Comparison of ENCODE assay signal across 16 cellular contexts in the genomic region with DNA sequence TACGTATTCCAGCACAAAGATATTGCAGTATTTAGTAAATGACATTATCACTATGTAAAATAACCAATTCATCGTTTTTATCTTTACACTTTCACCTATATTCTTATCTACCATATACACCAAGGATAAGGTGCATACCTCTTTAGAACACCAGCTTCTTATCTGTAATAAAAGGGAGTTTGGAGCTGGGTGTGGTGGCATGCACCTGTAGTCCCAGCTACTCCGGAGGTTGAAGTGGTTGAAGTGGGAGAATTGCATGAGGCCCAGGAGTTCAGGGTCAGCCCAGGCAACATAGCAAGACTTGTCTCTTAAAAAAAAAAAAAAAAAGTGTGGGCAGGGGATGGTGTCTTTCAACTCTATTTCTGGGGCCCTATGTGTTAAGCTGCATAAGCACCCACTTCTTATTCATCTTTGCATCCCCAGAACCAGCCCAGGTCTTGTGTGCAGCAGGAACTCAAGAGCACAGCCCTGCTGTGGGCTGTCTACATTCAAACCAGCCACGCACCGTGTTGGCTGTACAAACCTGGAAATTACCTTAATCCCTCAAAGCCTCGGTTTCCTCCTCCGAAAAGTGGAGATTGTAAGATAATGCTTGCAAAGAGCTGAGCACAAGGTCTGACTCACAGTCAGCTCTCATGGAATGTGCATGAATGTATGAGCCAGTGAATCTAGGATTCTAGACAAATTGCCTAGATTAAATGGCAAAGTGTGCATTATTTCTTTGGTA.
A peak's percentile ranks its signal among the peaks of the same experiment; 100 is the strongest.
DNase-seq lines count a peak whose midpoint lies in the region; ATAC-seq and TF ChIP-seq lines count a peak whose summit lies in the region.
"Had no signal": no experiment of that assay in that cellular context is flagged by ENCODE, and none has a peak within 500 bp of the region (broad histone marks: within the 10 kb centered on the region; RNA-seq: fewer than 3 reads in every experiment).

No MANE protein-coding gene starts in this region.

- H3K9me3 ChIP-seq in CD8-positive, alpha-beta T cell (ENCODE audit: low read length) = no peaks in the 10 kb centered on the region

- no peaks in the 10 kb centered on the region for H3K27me3 ChIP-seq in CD8-positive, alpha-beta T cell (ENCODE audit: insufficient read depth, low read length)

- no peak overlapping the region for H3K27ac ChIP-seq in CD8-positive, alpha-beta T cell (ENCODE audit: low read depth, low read length)
- H3K27ac ChIP-seq: parathyroid adenoma had no signal

- peaks cover 39% of the 10 kb centered on the region for H3K4me1 Mint-ChIP-seq in CD8-positive, alpha-beta T cell (ENCODE audit: low read depth)
- peaks cover 33% of the 10 kb centered on the region for H3K4me1 Mint-ChIP-seq in mesothelial cell of epicardium

- no peaks in the 10 kb centered on the region for H3K9me3 Mint-ChIP-seq in CD8-positive, alpha-beta T cell
- no peaks in the 10 kb centered on the region for H3K9me3 Mint-ChIP-seq in mesothelial cell of epicardium
- H3K9me3 Mint-ChIP-seq: stimulated activated naive CD8-positive, alpha-beta T cell treated with anti-CD3 and anti-CD28 coated beads, Interleukin-15, Interleukin-2, amounts not matched to agents 100 ng/mL and 50 ng/mL, for 24 hours had no signal

- no peaks in the 10 kb centered on the region for H3K36me3 ChIP-seq in CD8-positive, alpha-beta T cell (ENCODE audit: insufficient read depth, low read length)

- no peak for TF ChIP-seq CTCF in CD8-positive, alpha-beta T cell (IDR thresholded peaks at IDR 0.05)
- TF ChIP-seq CTCF in astrocyte of the spinal cord (IDR thresholded peaks at IDR 0.05; ENCODE audit: low read depth, low read length) (no peak), mesothelial cell of epicardium (IDR thresholded peaks at IDR 0.05; ENCODE audit: unreplicated experiment) (no peak)

- H3K4me3 Mint-ChIP-seq in CD8-positive, alpha-beta T cell = no peak overlapping the region
- no peak overlapping the region for H3K4me3 Mint-ChIP-seq in mesothelial cell of epicardium
- H3K4me3 Mint-ChIP-seq: CD14-positive monocyte; stimulated activated naive CD8-positive, alpha-beta T cell treated with anti-CD3 and anti-CD28 coated beads, Interleukin-15, Interleukin-2, amounts not matched to agents 100 ng/mL and 50 ng/mL, for 24 hours had no signal

- no peak overlapping the region for H3K4me3 ChIP-seq in CD8-positive, alpha-beta T cell (ENCODE audit: low read depth, low read length)
- no peak overlapping the region for H3K4me3 ChIP-seq in astrocyte of the spinal cord (ENCODE audit: low read depth, low read length)

- H3K27ac Mint-ChIP-seq in CD8-positive, alpha-beta T cell = peak overlapping the region; percentile 37
- H3K27ac Mint-ChIP-seq in mesothelial cell of epicardium = peak overlapping the region; percentile 53
- H3K27ac Mint-ChIP-seq: CD14-positive monocyte; stimulated activated naive CD8-positive, alpha-beta T cell treated with anti-CD3 and anti-CD28 coated beads, Interleukin-15, Interleukin-2, amounts not matched to agents 100 ng/mL and 50 ng/mL, for 24 hours had no signal

- peak; percentile 31 for ATAC-seq in CD8-positive, alpha-beta T cell
- ATAC-seq in HG02759 (IDR thresholded peaks at IDR 0.05; ENCODE audit: unreplicated experiment) = no peak

- intact Hi-C loops in CD8-positive, alpha-beta T cell (cut with DNase I, micrococcal nuclease) = no loop called here

- peaks cover 25% of the 10 kb centered on the region for H3K4me1 ChIP-seq in CD8-positive, alpha-beta T cell (ENCODE audit: insufficient read depth, low read length)
- H3K4me1 ChIP-seq: parathyroid adenoma had no signal

- no peak for DNase-seq in CD8-positive, alpha-beta T cell
- DNase-seq in KBM-7 = peak; percentile 20
- peak; percentile 19 for DNase-seq in astrocyte of the spinal cord (ENCODE audit: low read depth, low spot score)
- DNase-seq in mesothelial cell of epicardium (ENCODE audit: low spot score in 2 of 2, unreplicated experiment in 2 of 2) = no peak
- DNase-seq in DMS79 (lab: John Stamatoyannopoulos, UW) = no peak
- DNase-seq in HCEC 1CT = no peak
- no peak for DNase-seq in NCI-H526 treated with DMSO at 0.1 percent for 48 hours (lab: John Stamatoyannopoulos, UW)
- DNase-seq: activated CD4-positive, CD25-positive, alpha-beta regulatory T cell treated with anti-CD3 and anti-CD28 coated beads, Interleukin-2, amount 50 U/mL, for 72 hours; effector memory CD4-positive, alpha-beta T cell; NCI-H1105; NCI-H774; stimulated activated CD4-positive, alpha-beta T cell treated with anti-CD3 and anti-CD28 coated beads, Interleukin-2, amount 100 ng/mL, for 48 hours had no signal

- CTCF ChIA-PET in CD8-positive, alpha-beta T cell (lab: Charles Lee) = interaction anchor here (0.7 to 1.6 kb wide), 2 partner anchors 45 to 55 kb away, joined by 3 to 4 read pairs; no protein-coding TSS in a partner anchor

- POLR2A ChIA-PET in CD8-positive, alpha-beta T cell (lab: Charles Lee) = interaction anchor here (0.7 kb wide), 1 partner anchor 96 kb away, joined by 3 read pairs; no protein-coding TSS in a partner anchor

- H3K36me3 Mint-ChIP-seq in CD8-positive, alpha-beta T cell = no peaks in the 10 kb centered on the region
- H3K36me3 Mint-ChIP-seq in mesothelial cell of epicardium = no peaks in the 10 kb centered on the region
- H3K36me3 Mint-ChIP-seq: CD14-positive monocyte had no signal

- in situ Hi-C loops in KBM-7 (cut with MboI; ENCODE audit: low pct_unique_long_range_greater_than_20kb, low sequenced_read_pairs) (no loop called here), astrocyte of the spinal cord (cut with HindIII; ENCODE audit: low sequenced_read_pairs) (no loop called here)

- H3K27me3 Mint-ChIP-seq in CD8-positive, alpha-beta T cell (ENCODE audit: low read depth) = no peaks in the 10 kb centered on the region
- no peaks in the 10 kb centered on the region for H3K27me3 Mint-ChIP-seq in mesothelial cell of epicardium (ENCODE audit: low read depth)
- H3K27me3 Mint-ChIP-seq: stimulated activated naive CD8-positive, alpha-beta T cell treated with anti-CD3 and anti-CD28 coated beads, Interleukin-15, Interleukin-2, amounts not matched to agents 100 ng/mL and 50 ng/mL, for 24 hours had no signal

Comparison
In these comparisons a context has a peak if more than half of its experiments do, and no peak if none do; other contexts are left out.
1. DNase-seq: peak in KBM-7 (single experiment) and astrocyte of the spinal cord (single experiment); none in CD8-positive, alpha-beta T cell (0 of 7), mesothelial cell of epicardium (0 of 2), DMS79 (single experiment), HCEC 1CT (single experiment) and NCI-H526 treated with DMSO at 0.1 percent for 48 hours (single experiment).